In genomic region chr5:103890313-103890712, GRCh38 we compare ENCODE assay signal across 17 cellular contexts.
"Had no signal": no experiment of that assay in that cellular context is flagged by ENCODE, and none has a peak within 500 bp of the region (broad histone marks: within the 10 kb centered on the region; RNA-seq: fewer than 3 reads in every experiment).

No MANE protein-coding gene starts in this region.

- H3K4me1 ChIP-seq: lower lobe of right lung, pancreas, right lobe of liver, suprapubic skin, thyroid gland, vagina had no signal

- H3K27ac ChIP-seq: lower lobe of right lung, neutrophil, pancreas, right lobe of liver, suprapubic skin, thyroid gland, vagina had no signal

- H3K9me3 ChIP-seq: lower lobe of right lung, neutrophil, pancreas, right lobe of liver, suprapubic skin, thyroid gland, vagina had no signal

- ATAC-seq: left ventricle myocardium superior, lower lobe of right lung, natural killer cell, pancreas, right lobe of liver had no signal

- H3K4me3 ChIP-seq: lower lobe of right lung, pancreas, right lobe of liver, suprapubic skin, thyroid gland, vagina had no signal

- H3K36me3 ChIP-seq: lower lobe of right lung, neutrophil, pancreas, right lobe of liver, suprapubic skin, thyroid gland, vagina had no signal

- H3K27me3 ChIP-seq: neutrophil, pancreas, right lobe of liver, suprapubic skin, thyroid gland, vagina had no signal

- DNase-seq: cortex of kidney; effector CD4-positive, alpha-beta T cell; left ventricle myocardium superior; lower lobe of right lung; natural killer cell; pancreas; right lobe of liver; small intestine; stimulated activated CD4-positive, alpha-beta T cell treated with anti-CD3 and anti-CD28 coated beads, Interleukin-15, amount 100 ng/mL, for 24 hours; stimulated activated CD4-positive, alpha-beta T cell treated with anti-CD3 and anti-CD28 coated beads, Interleukin-4, amount 100 ng/mL, for 1 hour; stimulated activated CD8-positive, alpha-beta memory T cell treated with anti-CD3 and anti-CD28 coated beads, Interleukin-4, amount 100 ng/mL, for 48 hours; stimulated activated naive CD4-positive, alpha-beta T cell; thyroid gland; trophoblast cell had no signal
